1 cellular context compared by ENCODE assay signal in genomic region chr2:16774980-16775963, GRCh38.
TF ChIP-seq lines count a peak whose summit lies in the region.

No MANE protein-coding gene starts in this region.

TF ChIP-seq in SK-N-SH treated with all-trans-retinoic acid at 6 μM for 48 hours, 23 proteins besides CTCF, POLR2A, EP300 and RAD21 (continued from another document):
- no peak for TF ChIP-seq POU6F1 (CRISPR knock-in tag; IDR thresholded peaks at IDR 0.05; ENCODE audit: borderline replicate concordance, low read depth)
